In genomic region chr7:93828260-93828659, GRCh38 we compare ENCODE assay signal across 25 cellular contexts.
DNase-seq lines count a peak whose midpoint lies in the region; ATAC-seq, FAIRE-seq and TF ChIP-seq lines count a peak whose summit lies in the region.
"Had no signal": no experiment of that assay in that cellular context is flagged by ENCODE, and none has a peak within 500 bp of the region (broad histone marks: within the 10 kb centered on the region; RNA-seq: fewer than 3 reads in every experiment).

No MANE protein-coding gene starts in this region.

- TF ChIP-seq EP300 in HepG2 (IDR thresholded peaks at IDR 0.05; ENCODE audit: low read depth in 2 of 2, low read length in 2 of 2): no peak
- TF ChIP-seq EP300 in HepG2 (CRISPR knock-in tag; IDR thresholded peaks at IDR 0.05; ENCODE audit: borderline replicate concordance): no peak

- H3K27me3 ChIP-seq in Karpas-422 (ENCODE audit: low read length) (no peaks in the 10 kb centered on the region), HepG2 (ENCODE audit: control insufficient read depth in 1 of 2, insufficient read depth in 2 of 2, low read length in 2 of 2) (no peaks in the 10 kb centered on the region)
- H3K27me3 ChIP-seq: BE2C, upper lobe of left lung had no signal

- CTCF ChIA-PET in activated CD4-positive, alpha-beta T cell treated with anti-CD3 and anti-CD28 coated beads, Interleukin-2, amount 10 ng/mL, durations not matched to agents 7 days and 5 days (lab: Charles Lee): no interaction called here
- CTCF ChIA-PET in HepG2 (lab: Yijun Ruan, JAX; ENCODE audit: low intra/inter-chr PET ratio, low total read pairs): no interaction called here

- H3K36me3 ChIP-seq in Karpas-422 (ENCODE audit: insufficient read depth, low read length) (no peaks in the 10 kb centered on the region), HepG2 (replicated peaks in 1 of 2; ENCODE audit: control insufficient read depth in 1 of 2, insufficient read depth in 2 of 2, low read length in 2 of 2) (no peaks in the 10 kb centered on the region)
- H3K36me3 ChIP-seq: BE2C, upper lobe of left lung had no signal

- FAIRE-seq in endometrium (lab: Jason Lieb, UNC): peak; percentile 80
- FAIRE-seq in HepG2 (lab: Jason Lieb, UNC): no peak
- FAIRE-seq: D721Med, endothelial cell of umbilical vein had no signal

- TF ChIP-seq POLR2A in HepG2 (IDR thresholded peaks at IDR 0.05; ENCODE audit: insufficient read depth in 1 of 2, low read depth in 2 of 2, low read length in 2 of 2): no peak

- H2AFZ ChIP-seq in Karpas-422 (ENCODE audit: low read length) (no peak overlapping the region), HepG2 (ENCODE audit: low read length) (no peak overlapping the region)
- H2AFZ ChIP-seq: GM23338 had no signal

- no peak overlapping the region for H3K27ac Mint-ChIP-seq in activated CD4-positive, alpha-beta T cell treated with anti-CD3 and anti-CD28 coated beads, Interleukin-2, amount 10 ng/mL, durations not matched to agents 7 days and 5 days
- H3K27ac Mint-ChIP-seq: GM23338; stimulated activated naive CD8-positive, alpha-beta T cell treated with anti-CD3 and anti-CD28 coated beads, Interleukin-15, Interleukin-2, amounts not matched to agents 100 ng/mL and 50 ng/mL, for 24 hours; T-helper 17 cell had no signal

- no peak for TF ChIP-seq CTCF in HepG2 (CRISPR knock-in tag; IDR thresholded peaks at IDR 0.05)

- POLR2A ChIA-PET in activated CD4-positive, alpha-beta T cell treated with anti-CD3 and anti-CD28 coated beads, Interleukin-2, amount 10 ng/mL, durations not matched to agents 7 days and 5 days (lab: Charles Lee): no interaction called here
- POLR2A ChIA-PET in HepG2 (lab: Yijun Ruan, JAX): no interaction called here

- intact Hi-C loops in HepG2 (cut with micrococcal nuclease; ENCODE audit: unreplicated experiment): no loop called here

- TF ChIP-seq RAD21 in HepG2 (CRISPR knock-in tag; IDR thresholded peaks at IDR 0.05): no peak

- in situ Hi-C loops in HepG2 (cut with HindIII; ENCODE audit: extremely low pct_ligation_motif_present, low pct_unique_long_range_greater_than_20kb): no loop called here

- H3K27ac ChIP-seq in Karpas-422 (ENCODE audit: low read length) (no peak overlapping the region), HepG2 (ENCODE audit: extremely low read length, insufficient read depth, low read length) (no peak overlapping the region)
- H3K27ac ChIP-seq: upper lobe of left lung had no signal

- H3K9ac ChIP-seq in Karpas-422 (ENCODE audit: low read length): no peak overlapping the region
- no peak overlapping the region for H3K9ac ChIP-seq in HepG2 (ENCODE audit: insufficient read depth, low read depth, low read length)

- H3K9me3 ChIP-seq in Karpas-422 (ENCODE audit: low read length) (no peaks in the 10 kb centered on the region), HepG2 (ENCODE audit: low read length) (no peaks in the 10 kb centered on the region)
- H3K9me3 ChIP-seq: BE2C, upper lobe of left lung had no signal

- no TSS peak for BruUV-seq in HepG2 (replicated peaks; lab: Mats Ljungman, UMichigan)

- ATAC-seq in GM18867 (IDR thresholded peaks at IDR 0.05; ENCODE audit: unreplicated experiment) (peak; percentile 98), GM21526 (IDR thresholded peaks at IDR 0.05; ENCODE audit: low FRiP score, unreplicated experiment) (peak; percentile 79), HG03097 (IDR thresholded peaks at IDR 0.05; ENCODE audit: low FRiP score, unreplicated experiment) (peak; percentile 66), HepG2 (no peak)
- ATAC-seq: GM23338, left colon, T-helper 17 cell had no signal

- no peaks in the 10 kb centered on the region for H3K4me1 ChIP-seq in Karpas-422 (ENCODE audit: low read length)
- H3K4me1 ChIP-seq in HepG2 (ENCODE audit: insufficient read depth, low read length): no peaks in the 10 kb centered on the region
- H3K4me1 ChIP-seq: BE2C, upper lobe of left lung had no signal

- H3K9me3 Mint-ChIP-seq in activated CD4-positive, alpha-beta T cell treated with anti-CD3 and anti-CD28 coated beads, Interleukin-2, amount 10 ng/mL, durations not matched to agents 7 days and 5 days: no peaks in the 10 kb centered on the region
- H3K9me3 Mint-ChIP-seq: GM23338; stimulated activated naive CD8-positive, alpha-beta T cell treated with anti-CD3 and anti-CD28 coated beads, Interleukin-15, Interleukin-2, amounts not matched to agents 100 ng/mL and 50 ng/mL, for 24 hours had no signal

- H3K4me2 ChIP-seq in Karpas-422 (ENCODE audit: low read depth, low read length, poor library complexity, severe bottlenecking) (no peak overlapping the region), HepG2 (ENCODE audit: low read depth, low read length) (no peak overlapping the region)
- H3K4me2 ChIP-seq: GM23338 had no signal

- WGBS in HepG2 (ENCODE audit: low lambda C conversion rate): 2% methylated on average over 5 of the region's 5 CpGs

- H3K4me1 Mint-ChIP-seq in activated CD4-positive, alpha-beta T cell treated with anti-CD3 and anti-CD28 coated beads, Interleukin-2, amount 10 ng/mL, durations not matched to agents 7 days and 5 days: no peaks in the 10 kb centered on the region
- H3K4me1 Mint-ChIP-seq: T-helper 17 cell had no signal

- H3K4me3 Mint-ChIP-seq in activated CD4-positive, alpha-beta T cell treated with anti-CD3 and anti-CD28 coated beads, Interleukin-2, amount 10 ng/mL, durations not matched to agents 7 days and 5 days: no peak overlapping the region
- H3K4me3 Mint-ChIP-seq: GM23338; stimulated activated naive CD8-positive, alpha-beta T cell treated with anti-CD3 and anti-CD28 coated beads, Interleukin-15, Interleukin-2, amounts not matched to agents 100 ng/mL and 50 ng/mL, for 24 hours; T-helper 17 cell had no signal

- no peaks in the 10 kb centered on the region for H3K27me3 Mint-ChIP-seq in activated CD4-positive, alpha-beta T cell treated with anti-CD3 and anti-CD28 coated beads, Interleukin-2, amount 10 ng/mL, durations not matched to agents 7 days and 5 days
- H3K27me3 Mint-ChIP-seq: stimulated activated naive CD8-positive, alpha-beta T cell treated with anti-CD3 and anti-CD28 coated beads, Interleukin-15, Interleukin-2, amounts not matched to agents 100 ng/mL and 50 ng/mL, for 24 hours; T-helper 17 cell had no signal

- H3K79me2 ChIP-seq in Karpas-422 (ENCODE audit: low read length) (no peaks in the 10 kb centered on the region), HepG2 (ENCODE audit: insufficient read depth, low read length) (no peaks in the 10 kb centered on the region)

- no peaks in the 10 kb centered on the region for H3K36me3 Mint-ChIP-seq in activated CD4-positive, alpha-beta T cell treated with anti-CD3 and anti-CD28 coated beads, Interleukin-2, amount 10 ng/mL, durations not matched to agents 7 days and 5 days (ENCODE audit: low read depth)

- H3K9me2 ChIP-seq in Karpas-422 (replicated peaks; ENCODE audit: insufficient read depth, low read length): no peaks in the 10 kb centered on the region

- DNase-seq in Karpas-422: no peak
- DNase-seq in activated CD4-positive, alpha-beta T cell treated with anti-CD3 and anti-CD28 coated beads, Interleukin-2, amount 10 ng/mL, durations not matched to agents 7 days and 5 days: no peak
- DNase-seq in HepG2 (ENCODE audit: low spot score): no peak
- DNase-seq in inferior parietal cortex (ENCODE audit: extremely low spot score): no peak
- DNase-seq: activated CD4-positive, CD25-positive, alpha-beta regulatory T cell; activated effector memory CD4-positive, alpha-beta T cell treated with Interleukin-2 at 50 U/mL for 16 hours; aorta; BE2C; foreskin melanocyte; GDM1; KG1; left colon; NCI-H1417 treated with DMSO at 0.1 percent for 48 hours; SHP77; stimulated activated CD4-positive, alpha-beta T cell treated with anti-CD3 and anti-CD28 coated beads, Interleukin-15, amount 100 ng/mL, for 24 hours; T-helper 17 cell; upper lobe of left lung had no signal

- H4K20me1 ChIP-seq in Karpas-422 (ENCODE audit: insufficient read depth, low read depth, low read length) (no peaks in the 10 kb centered on the region), HepG2 (ENCODE audit: insufficient read depth, low read length) (no peaks in the 10 kb centered on the region)

- H3K4me3 ChIP-seq in Karpas-422 (ENCODE audit: low read length): no peak overlapping the region
- H3K4me3 ChIP-seq in HepG2 (replicated peaks in 1 of 3; ENCODE audit: insufficient read depth in 1 of 3, low read depth in 2 of 3, low read length in 3 of 3): no peak overlapping the region
- H3K4me3 ChIP-seq: GM23338, upper lobe of left lung had no signal

TF ChIP-seq in HepG2, 621 proteins besides CTCF, POLR2A, EP300 and RAD21 (continues in another document):
- TF ChIP-seq ERF (CRISPR knock-in tag; IDR thresholded peaks at IDR 0.05): no peak
- no peak for TF ChIP-seq ZNF598 (CRISPR knock-in tag; IDR thresholded peaks at IDR 0.05; ENCODE audit: borderline replicate concordance)
- TF ChIP-seq ZNF335 (CRISPR knock-in tag; IDR thresholded peaks at IDR 0.05): no peak
- TF ChIP-seq ZNF256 (CRISPR knock-in tag; conservative IDR thresholded peaks at IDR 0.05): no peak
- no peak for TF ChIP-seq THAP8 (CRISPR knock-in tag; IDR thresholded peaks at IDR 0.05; ENCODE audit: borderline replicate concordance)
